In the genomic region with DNA sequence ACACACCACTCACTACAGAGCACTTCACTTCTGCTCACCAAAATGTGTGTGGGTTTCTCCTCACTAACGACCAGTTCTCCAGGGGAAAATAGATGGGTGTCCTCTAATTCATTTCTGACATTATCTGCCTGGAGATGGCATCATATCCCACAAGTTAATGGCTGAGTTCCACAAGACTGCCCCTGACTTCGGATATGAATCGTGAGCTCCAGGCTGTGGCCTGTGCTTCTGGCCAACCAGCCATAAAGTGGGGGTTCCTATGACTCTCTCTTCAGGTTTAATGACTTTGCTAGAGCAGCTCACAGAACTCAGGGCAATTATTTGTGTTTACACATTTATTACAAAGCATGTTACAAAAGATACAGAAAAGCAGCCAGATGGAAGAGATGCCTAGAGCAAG, we compare ENCODE assay signal across 28 cellular contexts.
"Had no signal": no experiment of that assay in that cellular context is flagged by ENCODE, and none has a peak within 500 bp of the region (broad histone marks: within the 10 kb centered on the region; RNA-seq: fewer than 3 reads in every experiment).

No MANE protein-coding gene starts in this region.

- H3K27me3 Mint-ChIP-seq: activated CD4-positive, alpha-beta memory T cell treated with anti-CD3 and anti-CD28 coated beads for 36 hours had no signal

- H3K4me1 Mint-ChIP-seq: activated CD4-positive, alpha-beta T cell treated with anti-CD3 and anti-CD28 coated beads, Interleukin-2, amount 10 ng/mL, durations not matched to agents 24 days and 14 days; central memory CD8-positive, alpha-beta T cell; stimulated activated memory B cell treated with anti-CD40 and anti-IgM and Interleukin-4, amounts not matched to agents 10 μg/mL and 1 μg/mL and 100 μg/mL, for 72 hours; stimulated activated naive CD8-positive, alpha-beta T cell treated with anti-CD3 and anti-CD28 coated beads, Interleukin-15, amount 100 ng/mL, for 72 hours had no signal

- H3K9me3 ChIP-seq: colonic mucosa, gastroesophageal sphincter, pancreas, psoas muscle, upper lobe of left lung had no signal

- H3K9me3 Mint-ChIP-seq: activated CD4-positive, alpha-beta memory T cell treated with anti-CD3 and anti-CD28 coated beads for 36 hours; activated CD4-positive, alpha-beta T cell treated with anti-CD3 and anti-CD28 coated beads, Interleukin-2, amount 10 ng/mL, durations not matched to agents 24 days and 14 days; activated T-helper 1 cell treated with anti-CD3 and anti-CD28 coated beads, Interleukin-12 subunit alpha, Interleukin-12 subunit beta, Interleukin-2, Interleukin-4 antibody, amounts not matched to agents 30 ng/mL and 10 ng/mL and 1 ng/mL, durations not matched to agents 14 hours and 24 hours and 36 hours; central memory CD8-positive, alpha-beta T cell; nephron; stimulated activated naive CD8-positive, alpha-beta T cell treated with anti-CD3 and anti-CD28 coated beads, Interleukin-15, amount 100 ng/mL, for 72 hours had no signal

- H3K4me1 ChIP-seq: colonic mucosa, gastroesophageal sphincter, pancreas, psoas muscle, upper lobe of left lung had no signal

- H3K36me3 ChIP-seq: colonic mucosa, gastroesophageal sphincter, pancreas, upper lobe of left lung had no signal

- DNase-seq: activated CD4-positive, alpha-beta memory T cell treated with anti-CD3 and anti-CD28 coated beads for 36 hours; activated CD4-positive, alpha-beta T cell treated with anti-CD3 and anti-CD28 coated beads, Interleukin-2, amount 10 ng/mL, durations not matched to agents 24 days and 14 days; activated CD4-positive, CD25-positive, alpha-beta regulatory T cell treated with anti-CD3 and anti-CD28 coated beads, Interleukin-2, amount 50 U/mL, for 72 hours; activated CD8-positive, alpha-beta memory T cell treated with anti-CD3 and anti-CD28 coated beads, Interleukin-2, amount 50 U/mL, for 4 hours; activated gamma-delta T cell treated with Interleukin-2 at 50 U/mL for 16 hours; activated naive CD4-positive, alpha-beta T cell treated with anti-CD3 and anti-CD28 coated beads, Interleukin-2, amount 50 U/mL, for 16 hours; activated T-cell treated with anti-CD3 and anti-CD28 coated beads, Interleukin-2, amount 50 U/mL, for 1 hour; amniotic stem cell; colonic mucosa; hippocampal formation; left colon; mammary epithelial cell; pancreas; psoas muscle; stimulated activated CD4-positive, alpha-beta T cell treated with anti-CD3 and anti-CD28 coated beads, Interleukin-1b, Interleukin-23, amount 100 ng/mL, for 48 hours; stimulated activated CD4-positive, alpha-beta T cell treated with anti-CD3 and anti-CD28 coated beads, Interleukin-4, amount 100 ng/mL, for 4 hours; stimulated activated CD8-positive, alpha-beta memory T cell treated with anti-CD3 and anti-CD28 coated beads, Interleukin-4, amount 100 ng/mL, for 48 hours; stimulated activated naive CD8-positive, alpha-beta T cell treated with anti-CD3 and anti-CD28 coated beads, Interleukin-15, amount 100 ng/mL, for 72 hours; substantia nigra; T-helper 17 cell; T1000; upper lobe of left lung had no signal

- H3K4me3 Mint-ChIP-seq: activated CD4-positive, alpha-beta memory T cell treated with anti-CD3 and anti-CD28 coated beads for 36 hours; activated CD4-positive, alpha-beta T cell treated with anti-CD3 and anti-CD28 coated beads, Interleukin-2, amount 10 ng/mL, durations not matched to agents 24 days and 14 days; activated T-helper 1 cell treated with anti-CD3 and anti-CD28 coated beads, Interleukin-12 subunit alpha, Interleukin-12 subunit beta, Interleukin-2, Interleukin-4 antibody, amounts not matched to agents 30 ng/mL and 10 ng/mL and 1 ng/mL, durations not matched to agents 14 hours and 24 hours and 36 hours; central memory CD8-positive, alpha-beta T cell; nephron; stimulated activated memory B cell treated with anti-CD40 and anti-IgM and Interleukin-4, amounts not matched to agents 10 μg/mL and 1 μg/mL and 100 μg/mL, for 72 hours; stimulated activated naive CD8-positive, alpha-beta T cell treated with anti-CD3 and anti-CD28 coated beads, Interleukin-15, amount 100 ng/mL, for 72 hours; T-helper 17 cell had no signal

- H3K4me3 ChIP-seq: colonic mucosa, gastroesophageal sphincter, pancreas, psoas muscle, smooth muscle cell, upper lobe of left lung had no signal

- H3K36me3 Mint-ChIP-seq: activated CD4-positive, alpha-beta memory T cell treated with anti-CD3 and anti-CD28 coated beads for 36 hours; stimulated activated memory B cell treated with anti-CD40 and anti-IgM and Interleukin-4, amounts not matched to agents 10 μg/mL and 1 μg/mL and 100 μg/mL, for 72 hours had no signal

- H3K27ac ChIP-seq: colonic mucosa, gastroesophageal sphincter, pancreas, psoas muscle, upper lobe of left lung had no signal

- H3K27me3 ChIP-seq: colonic mucosa, pancreas, upper lobe of left lung had no signal

- H3K27ac Mint-ChIP-seq: activated CD4-positive, alpha-beta memory T cell treated with anti-CD3 and anti-CD28 coated beads for 36 hours; activated CD4-positive, alpha-beta T cell treated with anti-CD3 and anti-CD28 coated beads, Interleukin-2, amount 10 ng/mL, durations not matched to agents 24 days and 14 days; activated T-helper 1 cell treated with anti-CD3 and anti-CD28 coated beads, Interleukin-12 subunit alpha, Interleukin-12 subunit beta, Interleukin-2, Interleukin-4 antibody, amounts not matched to agents 30 ng/mL and 10 ng/mL and 1 ng/mL, durations not matched to agents 14 hours and 24 hours and 36 hours; nephron; stimulated activated memory B cell treated with anti-CD40 and anti-IgM and Interleukin-4, amounts not matched to agents 10 μg/mL and 1 μg/mL and 100 μg/mL, for 72 hours; stimulated activated naive CD8-positive, alpha-beta T cell treated with anti-CD3 and anti-CD28 coated beads, Interleukin-15, amount 100 ng/mL, for 72 hours; T-helper 17 cell had no signal
